1 cellular context compared by ENCODE assay signal in the genomic region with DNA sequence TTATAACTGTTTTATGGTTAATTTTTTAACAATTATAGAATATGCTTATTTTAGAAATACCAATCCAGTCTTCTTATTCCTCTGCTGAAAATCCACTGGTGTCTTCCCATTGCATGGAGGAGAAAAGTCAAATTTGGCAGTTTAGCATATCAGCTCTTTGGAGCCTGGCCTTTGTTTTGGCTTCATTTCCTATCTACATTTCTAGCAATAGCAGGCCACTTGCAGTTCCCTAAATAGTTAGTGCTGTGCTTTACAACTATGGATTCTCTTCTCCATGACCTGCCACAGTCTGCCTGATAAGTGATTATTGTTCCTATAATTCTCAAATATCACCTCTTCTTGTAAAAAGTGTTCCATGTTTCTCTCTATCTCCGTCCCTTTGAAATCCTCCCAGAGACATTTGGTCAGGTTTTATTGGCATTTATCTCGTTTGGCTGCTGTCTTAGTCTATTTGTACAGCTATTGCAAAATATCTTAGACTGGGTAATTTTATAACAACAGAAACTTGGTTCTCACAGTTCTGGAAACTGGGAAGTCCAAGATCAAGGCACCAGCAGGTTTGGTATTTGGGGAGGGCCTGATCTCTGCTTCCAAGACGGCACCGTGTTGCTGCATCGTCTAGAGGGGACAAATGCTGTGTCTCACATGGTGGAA.
TF ChIP-seq lines count a peak whose summit lies in the region.

No MANE protein-coding gene starts in this region.

TF ChIP-seq in WTC11, 78 proteins besides CTCF, POLR2A, EP300 and RAD21 (continued from another document):
- TF ChIP-seq, protein P1, sequence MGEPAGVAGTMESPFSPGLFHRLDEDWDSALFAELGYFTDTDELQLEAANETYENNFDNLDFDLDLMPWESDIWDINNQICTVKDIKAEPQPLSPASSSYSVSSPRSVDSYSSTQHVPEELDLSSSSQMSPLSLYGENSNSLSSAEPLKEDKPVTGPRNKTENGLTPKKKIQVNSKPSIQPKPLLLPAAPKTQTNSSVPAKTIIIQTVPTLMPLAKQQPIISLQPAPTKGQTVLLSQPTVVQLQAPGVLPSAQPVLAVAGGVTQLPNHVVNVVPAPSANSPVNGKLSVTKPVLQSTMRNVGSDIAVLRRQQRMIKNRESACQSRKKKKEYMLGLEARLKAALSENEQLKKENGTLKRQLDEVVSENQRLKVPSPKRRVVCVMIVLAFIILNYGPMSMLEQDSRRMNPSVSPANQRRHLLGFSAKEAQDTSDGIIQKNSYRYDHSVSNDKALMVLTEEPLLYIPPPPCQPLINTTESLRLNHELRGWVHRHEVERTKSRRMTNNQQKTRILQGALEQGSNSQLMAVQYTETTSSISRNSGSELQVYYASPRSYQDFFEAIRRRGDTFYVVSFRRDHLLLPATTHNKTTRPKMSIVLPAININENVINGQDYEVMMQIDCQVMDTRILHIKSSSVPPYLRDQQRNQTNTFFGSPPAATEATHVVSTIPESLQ (CRISPR knock-in tag; IDR thresholded peaks at IDR 0.05): no peak
TF ChIP-seq in WTC11: peak in this region for 0.
